In genomic region chr1:29179641-29180184, GRCh38 we compare ENCODE assay signal across 8 cellular contexts. TPM values are rescaled to one million over a fixed set of nuclear protein-coding genes. Genes with fewer than 3 reads are reported as not detected.
DNase-seq lines count a peak whose midpoint lies in the region; ATAC-seq and TF ChIP-seq lines count a peak whose summit lies in the region.

No MANE protein-coding gene starts in this region.

- POLR2A ChIA-PET in naive thymus-derived CD8-positive, alpha-beta T cell (lab: Charles Lee): no interaction called here

- H3K9me3 Mint-ChIP-seq in central memory CD8-positive, alpha-beta T cell: no peaks in the 10 kb centered on the region
- no peaks in the 10 kb centered on the region for H3K9me3 Mint-ChIP-seq in naive thymus-derived CD8-positive, alpha-beta T cell

- H3K4me3 ChIP-seq in BE2C (ENCODE audit: low read depth, low read length): peak overlapping the region; percentile 66
- no peak overlapping the region for H3K4me3 ChIP-seq in KMS-11 (IDR thresholded peaks at IDR 0.05; ENCODE audit: insufficient read depth, low read depth, low read length)

- H3K9ac ChIP-seq in KMS-11: peak overlapping the region; percentile 100; the same call in 1 of the 2 replicates

- no peak for ATAC-seq in central memory CD8-positive, alpha-beta T cell (replicated peaks; ENCODE audit: extremely low read depth, poor library complexity, severe bottlenecking)
- ATAC-seq in naive thymus-derived CD8-positive, alpha-beta T cell: no peak

- H3K27ac Mint-ChIP-seq in central memory CD8-positive, alpha-beta T cell (ENCODE audit: low read depth): peak overlapping the region; percentile 94
- peak overlapping the region in 9 of 10 donors; percentile 14 to 97 (median 84) for H3K27ac Mint-ChIP-seq in naive thymus-derived CD8-positive, alpha-beta T cell

- peak overlapping the region; percentile 85 for H3K4me3 Mint-ChIP-seq in central memory CD8-positive, alpha-beta T cell
- H3K4me3 Mint-ChIP-seq in naive thymus-derived CD8-positive, alpha-beta T cell: peak overlapping the region; percentile 89 to 96 (median 94)

- H2AFZ ChIP-seq in KMS-11 (ENCODE audit: low read depth): no peak overlapping the region

- peaks cover 49% of the 10 kb centered on the region for H3K4me1 Mint-ChIP-seq in central memory CD8-positive, alpha-beta T cell
- H3K4me1 Mint-ChIP-seq in naive thymus-derived CD8-positive, alpha-beta T cell: peaks cover 28 to 64% (median 51%) of the 10 kb centered on the region in 4 donors

- H3K27ac ChIP-seq in KMS-11: peak overlapping the region; percentile 97

- H3K4me1 ChIP-seq in BE2C (no peaks in the 10 kb centered on the region), KMS-11 (ENCODE audit: low read depth, poor library complexity, severe bottlenecking) (peaks cover 49% of the 10 kb centered on the region)

- peaks cover 27% of the 10 kb centered on the region for H3K36me3 Mint-ChIP-seq in central memory CD8-positive, alpha-beta T cell (ENCODE audit: insufficient read depth)
- peaks cover 0 to 33% (median 7%) of the 10 kb centered on the region in 3 donors for H3K36me3 Mint-ChIP-seq in naive thymus-derived CD8-positive, alpha-beta T cell

- peaks cover 38% of the 10 kb centered on the region for H4K20me1 ChIP-seq in KMS-11 (ENCODE audit: insufficient read depth)

- no peak for TF ChIP-seq CTCF in BE2C (IDR thresholded peaks at IDR 0.05; ENCODE audit: low read depth, low read length)
- TF ChIP-seq CTCF in KMS-11 (conservative IDR thresholded peaks at IDR 0.05; ENCODE audit: low read depth, low read length): no peak

- H3K27me3 Mint-ChIP-seq in central memory CD8-positive, alpha-beta T cell: no peaks in the 10 kb centered on the region
- no peaks in the 10 kb centered on the region for H3K27me3 Mint-ChIP-seq in naive thymus-derived CD8-positive, alpha-beta T cell

- H3K27me3 ChIP-seq in BE2C (no peaks in the 10 kb centered on the region), KMS-11 (ENCODE audit: insufficient read depth, low read depth) (no peaks in the 10 kb centered on the region)

- no peak for DNase-seq in BE2C
- DNase-seq in central memory CD8-positive, alpha-beta T cell (ENCODE audit: low spot score in 2 of 2): no peak
- no peak for DNase-seq in naive thymus-derived CD8-positive, alpha-beta T cell
- no peak for DNase-seq in stimulated activated CD4-positive, alpha-beta T cell treated with anti-CD3 and anti-CD28 coated beads, Interleukin-4, amount 100 ng/mL, for 24 hours
- no peak for DNase-seq in SHP77 treated with DMSO at 0.1 percent for 48 hours (lab: John Stamatoyannopoulos, UW)
- no peak for DNase-seq in DMS 273 treated with DMSO at 0.1 percent for 48 hours (lab: John Stamatoyannopoulos, UW)
- no peak for DNase-seq in activated gamma-delta T cell (lab: John Stamatoyannopoulos, UW)

- peak overlapping the region; percentile 99 for H3K4me2 ChIP-seq in KMS-11

- H3K36me3 ChIP-seq in BE2C (peaks cover 5% of the 10 kb centered on the region), KMS-11 (ENCODE audit: insufficient read depth) (peaks cover 6% of the 10 kb centered on the region; the same call in 1 of the 2 replicates)

- H3K9me3 ChIP-seq in BE2C: no peaks in the 10 kb centered on the region

- peaks cover 67% of the 10 kb centered on the region for H3K79me2 ChIP-seq in KMS-11 (ENCODE audit: insufficient read depth, low read depth)

RNA-seq across cellular contexts. Expression of gene SRSF4, which starts 2.0 kb away (rescaled TPM):
- 78.8 TPM for polyA plus RNA-seq in BE2C (2012; ENCODE audit: insufficient read depth, insufficient read length, low read depth)
- 10 to 100 TPM; 83.3 to 85.8 TPM for total RNA-seq in naive thymus-derived CD8-positive, alpha-beta T cell
- polyA plus RNA-seq in naive thymus-derived CD8-positive, alpha-beta T cell: 100 to 1,000 TPM in 1 of 3 donors, 10 to 100 TPM in 2; 73.2 to 104 (median 81.5) TPM

RNA-seq across cellular contexts. Expression of gene MECR, which starts 51.0 kb away (rescaled TPM):
- 23.6 TPM for polyA plus RNA-seq in BE2C (2012; ENCODE audit: insufficient read depth, insufficient read length, low read depth)
- 10 to 100 TPM; 23.3 to 25.8 TPM for total RNA-seq in naive thymus-derived CD8-positive, alpha-beta T cell
- 10 to 100 TPM; 17.9 to 24.1 (median 20.4) TPM for polyA plus RNA-seq in naive thymus-derived CD8-positive, alpha-beta T cell

RNA-seq across cellular contexts. Expression of gene TMEM200B, which starts 56.0 kb away (rescaled TPM):
- polyA plus RNA-seq in BE2C (2012; ENCODE audit: insufficient read depth, insufficient read length, low read depth): 0.26 TPM
- not detected for total RNA-seq in naive thymus-derived CD8-positive, alpha-beta T cell
- under 1 TPM in 1 of 3 donors, not detected in 2; 0.08 TPM for polyA plus RNA-seq in naive thymus-derived CD8-positive, alpha-beta T cell

RNA-seq across cellular contexts. Expression of gene PTPRU, which starts 56.6 kb away (rescaled TPM):
- 23.9 TPM for polyA plus RNA-seq in BE2C (2012; ENCODE audit: insufficient read depth, insufficient read length, low read depth)
- total RNA-seq in naive thymus-derived CD8-positive, alpha-beta T cell: not detected
- polyA plus RNA-seq in naive thymus-derived CD8-positive, alpha-beta T cell: under 1 TPM in 1 of 3 donors, not detected in 2; 0.54 TPM
